In genomic region chr17:50087246-50087911, GRCh38 we compare ENCODE assay signal across 8 cellular contexts. TPM values are rescaled to one million over a fixed set of nuclear protein-coding genes. Genes with fewer than 3 reads are reported as not detected.
A peak's percentile ranks its signal among the peaks of the same experiment; 100 is the strongest.
DNase-seq lines count a peak whose midpoint lies in the region; ATAC-seq, FAIRE-seq and TF ChIP-seq lines count a peak whose summit lies in the region.

No MANE protein-coding gene starts in this region.

- peak; percentile 88 for DNase-seq in GM12892 (ENCODE audit: insufficient read length)
- peak; percentile 45 for DNase-seq in LoVo (ENCODE audit: low spot score)
- DNase-seq in activated naive CD4-positive, alpha-beta T cell treated with Interleukin-2 at 50 U/mL for 16 hours, result peak; percentile 78
- DNase-seq in glomerular visceral epithelial cell (ENCODE audit: extremely low spot score), result peak; percentile 81
- DNase-seq in retinal pigment epithelial cell (ENCODE audit: low read depth), result no peak
- no peak for DNase-seq in inferior parietal cortex (ENCODE audit: extremely low spot score)

- FAIRE-seq in GM12892 (lab: Jason Lieb, UNC), result peak; percentile 70

- H3K4me3 ChIP-seq in retinal pigment epithelial cell (ENCODE audit: low read length), result no peak overlapping the region

- peak; percentile 80 for ATAC-seq in SK-N-SH treated with all-trans-retinoic acid at 6 μM for 48 hours

- TF ChIP-seq CTCF in 22Rv1 (IDR thresholded peaks at IDR 0.05) (peak; percentile 92), retinal pigment epithelial cell (conservative IDR thresholded peaks at IDR 0.05; ENCODE audit: low read depth, low read length) (peak; percentile 95)

- no peak overlapping the region for H3K27ac ChIP-seq in 22Rv1

- TF ChIP-seq POLR2A in GM12892 (IDR thresholded peaks at IDR 0.05; ENCODE audit: low read depth, low read length), result no peak

TF ChIP-seq in SK-N-SH treated with all-trans-retinoic acid at 6 μM for 48 hours, 23 proteins besides CTCF, POLR2A, EP300 and RAD21:
- TF ChIP-seq ZNF70 (CRISPR knock-in tag; IDR thresholded peaks at IDR 0.05) (peak; percentile 22; the same call in 1 of the 2 replicates), ZC3H10 (CRISPR knock-in tag; IDR thresholded peaks at IDR 0.05) (no peak)

RNA-seq across cellular contexts. Expression of gene PDK2, which starts 7.8 kb away (rescaled TPM):
- polyA plus RNA-seq in GM12892 (2012; ENCODE audit: missing spikeins), result 5.2 TPM

RNA-seq across cellular contexts. Expression of gene ITGA3, which starts 31.5 kb away (rescaled TPM):
- polyA plus RNA-seq in GM12892 (2012; ENCODE audit: missing spikeins), result 1.2 TPM

RNA-seq across cellular contexts. Expression of gene SAMD14, which starts 42.6 kb away (rescaled TPM):
- 0.40 TPM for polyA plus RNA-seq in GM12892 (2012; ENCODE audit: missing spikeins)

Comparison
In these comparisons a context has a peak if more than half of its experiments do, and no peak if none do; other contexts are left out.
1. DNase-seq: peak in GM12892 (single experiment), LoVo (single experiment), activated naive CD4-positive, alpha-beta T cell treated with Interleukin-2 at 50 U/mL for 16 hours (single experiment) and glomerular visceral epithelial cell (single experiment); none in retinal pigment epithelial cell (single experiment) and inferior parietal cortex (single experiment).